Comparison of ENCODE assay signal across 18 cellular contexts in genomic region chr7:134948246-134948645, GRCh38. TPM values are rescaled to one million over a fixed set of nuclear protein-coding genes. Genes with fewer than 3 reads are reported as not detected.
A peak's percentile ranks its signal among the peaks of the same experiment; 100 is the strongest.
DNase-seq lines count a peak whose midpoint lies in the region; ATAC-seq and TF ChIP-seq lines count a peak whose summit lies in the region.
"Had no signal": no experiment of that assay in that cellular context is flagged by ENCODE, and none has a peak within 500 bp of the region (broad histone marks: within the 10 kb centered on the region; RNA-seq: fewer than 3 reads in every experiment).

No MANE protein-coding gene starts in this region.

- CTCF ChIA-PET in naive thymus-derived CD4-positive, alpha-beta T cell (lab: Charles Lee): interaction anchor here (1.1 to 1.2 kb wide), 2 partner anchors 253 to 303 kb away, joined by 3 to 4 read pairs; no protein-coding TSS in a partner anchor

- POLR2A ChIA-PET in naive thymus-derived CD4-positive, alpha-beta T cell (lab: Charles Lee): interaction anchor here (0.6 to 1.2 kb wide), 3 partner anchors 83 to 303 kb away, joined by 3 read pairs; partner anchors contain the start of gene TMEM140

- H3K36me3 Mint-ChIP-seq in naive thymus-derived CD4-positive, alpha-beta T cell: no peaks in the 10 kb centered on the region
- H3K36me3 Mint-ChIP-seq: CD4-positive, alpha-beta memory T cell had no signal

- peak overlapping the region in 1 of 9 donors; percentile 40 for H3K27ac Mint-ChIP-seq in naive thymus-derived CD4-positive, alpha-beta T cell
- H3K27ac Mint-ChIP-seq: CD4-positive, alpha-beta memory T cell had no signal

- peaks cover 15% of the 10 kb centered on the region for H3K79me2 ChIP-seq in osteoblast (ENCODE audit: insufficient read depth, low read length)

- no peak for ATAC-seq in naive thymus-derived CD4-positive, alpha-beta T cell

- H3K9me3 ChIP-seq in adipocyte (ENCODE audit: control insufficient read depth, low read length) (no peaks in the 10 kb centered on the region), esophagus muscularis mucosa (no peaks in the 10 kb centered on the region), osteoblast (ENCODE audit: low read depth, low read length) (no peaks in the 10 kb centered on the region)
- no peaks in the 10 kb centered on the region for H3K9me3 ChIP-seq in naive thymus-derived CD4-positive, alpha-beta T cell (ENCODE audit: control insufficient read depth in 2 of 3, low read length in 3 of 3)
- H3K9me3 ChIP-seq: HAP-1, SJCRH30 had no signal

- peaks cover 28% of the 10 kb centered on the region for H4K20me1 ChIP-seq in osteoblast (ENCODE audit: insufficient read depth, low read length)

- TF ChIP-seq EP300 in esophagus muscularis mucosa (IDR thresholded peaks at IDR 0.05): no peak

- intact Hi-C loops in esophagus muscularis mucosa (cut with DNase I): no loop called here
- intact Hi-C loops in naive thymus-derived CD4-positive, alpha-beta T cell (cut with micrococcal nuclease): loop anchor here in 1 of 2 donors (5.0 kb wide), 1 partner anchor 61 kb away; no protein-coding TSS in a partner anchor

- WGBS in esophagus muscularis mucosa: 60% methylated on average over 4 of the region's 4 CpGs

- H3K4me1 Mint-ChIP-seq in naive thymus-derived CD4-positive, alpha-beta T cell: peaks cover 7 to 38% (median 25%) of the 10 kb centered on the region in 7 donors

- no peaks in the 10 kb centered on the region for H3K9me3 Mint-ChIP-seq in naive thymus-derived CD4-positive, alpha-beta T cell
- H3K9me3 Mint-ChIP-seq: CD4-positive, alpha-beta memory T cell had no signal

- TF ChIP-seq POLR2A in esophagus muscularis mucosa (IDR thresholded peaks at IDR 0.05; ENCODE audit: low read depth): no peak

- H3K4me1 ChIP-seq in adipocyte (ENCODE audit: control insufficient read depth, insufficient read depth, low read length) (peaks cover 38% of the 10 kb centered on the region), esophagus muscularis mucosa (peaks cover 0 to 48% (median 43%) of the 10 kb centered on the region in 4 donors), osteoblast (ENCODE audit: insufficient read depth, low read length) (peaks cover 19% of the 10 kb centered on the region)
- H3K4me1 ChIP-seq in naive thymus-derived CD4-positive, alpha-beta T cell (ENCODE audit: control insufficient read depth in 2 of 2, insufficient read depth in 2 of 2, low read length in 2 of 2): peaks cover 0 to 13% of the 10 kb centered on the region in 2 donors
- H3K4me1 ChIP-seq: HAP-1, SJCRH30 had no signal

- H3K9ac ChIP-seq in adipocyte (ENCODE audit: low read length): peak overlapping the region; percentile 78

- DNase-seq in adipocyte (ENCODE audit: low read depth) (peak; percentile 45), esophagus muscularis mucosa (ENCODE audit: extremely low spot score) (no peak), osteoblast (ENCODE audit: insufficient read length, low spot score, missing footprints) (no peak), SW480 (ENCODE audit: low spot score) (no peak), HT-29 (ENCODE audit: low spot score) (no peak)
- DNase-seq in naive thymus-derived CD4-positive, alpha-beta T cell: no peak
- DNase-seq in activated effector memory CD4-positive, alpha-beta T cell treated with Interleukin-2 at 50 U/mL for 16 hours: no peak
- DNase-seq: CD4-positive, alpha-beta memory T cell; DMS79; NCI-H1417 treated with DMSO at 0.1 percent for 48 hours; NCI-H1930; NCI-H2171; NCI-H446; OCI-M1; SJCRH30 had no signal

- no peak overlapping the region for H3K4me3 ChIP-seq in adipocyte (ENCODE audit: low read length)
- no peak overlapping the region for H3K4me3 ChIP-seq in esophagus muscularis mucosa
- H3K4me3 ChIP-seq in osteoblast (ENCODE audit: insufficient read depth, low read length): no peak overlapping the region
- no peak overlapping the region for H3K4me3 ChIP-seq in naive thymus-derived CD4-positive, alpha-beta T cell (ENCODE audit: low read length)
- H3K4me3 ChIP-seq: HAP-1, SJCRH30 had no signal

- H3K36me3 ChIP-seq in adipocyte (ENCODE audit: control insufficient read depth, insufficient read depth, low read length, severe bottlenecking): peaks cover 75% of the 10 kb centered on the region
- peaks cover 72 to 96% (median 86%) of the 10 kb centered on the region in 4 donors for H3K36me3 ChIP-seq in esophagus muscularis mucosa
- H3K36me3 ChIP-seq in osteoblast (ENCODE audit: insufficient read depth, low read length): peaks cover 95% of the 10 kb centered on the region
- no peaks in the 10 kb centered on the region for H3K36me3 ChIP-seq in naive thymus-derived CD4-positive, alpha-beta T cell (ENCODE audit: control insufficient read depth in 2 of 3, insufficient read depth in 3 of 3, low read length in 3 of 3)

- no peaks in the 10 kb centered on the region for H3K27me3 ChIP-seq in adipocyte (replicated peaks; ENCODE audit: control insufficient read depth, insufficient read depth, low read length)
- no peaks in the 10 kb centered on the region for H3K27me3 ChIP-seq in esophagus muscularis mucosa
- H3K27me3 ChIP-seq in osteoblast (ENCODE audit: insufficient read depth, low read length): no peaks in the 10 kb centered on the region
- H3K27me3 ChIP-seq in naive thymus-derived CD4-positive, alpha-beta T cell (ENCODE audit: control insufficient read depth in 2 of 2, insufficient read depth in 2 of 2, low read length in 2 of 2): no peaks in the 10 kb centered on the region
- H3K27me3 ChIP-seq: SJCRH30 had no signal

- H2AFZ ChIP-seq in osteoblast (ENCODE audit: low read length): no peak overlapping the region

- H3K4me3 Mint-ChIP-seq in naive thymus-derived CD4-positive, alpha-beta T cell: no peak overlapping the region
- H3K4me3 Mint-ChIP-seq: CD4-positive, alpha-beta memory T cell had no signal

- H3K27ac ChIP-seq in esophagus muscularis mucosa (replicated peaks in 1 of 4) (peak overlapping the region; percentile 58 to 89 (median 66)), osteoblast (ENCODE audit: low read depth, low read length) (peak overlapping the region; percentile 27)
- no peak overlapping the region for H3K27ac ChIP-seq in naive thymus-derived CD4-positive, alpha-beta T cell (ENCODE audit: low read depth, low read length)
- H3K27ac ChIP-seq: HL-60, RWPE1, SJCRH30 had no signal

- no peaks in the 10 kb centered on the region for H3K27me3 Mint-ChIP-seq in naive thymus-derived CD4-positive, alpha-beta T cell
- H3K27me3 Mint-ChIP-seq: CD4-positive, alpha-beta memory T cell had no signal

- no peak overlapping the region for H3K4me2 ChIP-seq in osteoblast (ENCODE audit: insufficient read depth, low read length)

- TF ChIP-seq CTCF in esophagus muscularis mucosa (IDR thresholded peaks at IDR 0.05): no peak
- no peak for TF ChIP-seq CTCF in osteoblast (IDR thresholded peaks at IDR 0.05; ENCODE audit: extremely low read depth, low read depth, low read length)

RNA-seq across cellular contexts. Expression of gene AGBL3, which starts 38.1 kb away (rescaled TPM):
- total RNA-seq in esophagus muscularis mucosa (1 to 10 TPM in 3 of 4 donors, under 1 TPM in 1; 0.66 to 3.3 (median 1.7) TPM), osteoblast (2.2 and 2.7 TPM in 2 replicates)
- total RNA-seq in naive thymus-derived CD4-positive, alpha-beta T cell: 1 to 10 TPM; 2.1 to 6.6 (median 3.8) TPM
- under 1 TPM; 0.51 to 0.54 TPM for polyA plus RNA-seq in naive thymus-derived CD4-positive, alpha-beta T cell
- total RNA-seq in HT-29 (2014; rRNA removed; shearing (Covaris generic)): 0.18 and 0.31 TPM in 2 replicates
